In the genomic region with DNA sequence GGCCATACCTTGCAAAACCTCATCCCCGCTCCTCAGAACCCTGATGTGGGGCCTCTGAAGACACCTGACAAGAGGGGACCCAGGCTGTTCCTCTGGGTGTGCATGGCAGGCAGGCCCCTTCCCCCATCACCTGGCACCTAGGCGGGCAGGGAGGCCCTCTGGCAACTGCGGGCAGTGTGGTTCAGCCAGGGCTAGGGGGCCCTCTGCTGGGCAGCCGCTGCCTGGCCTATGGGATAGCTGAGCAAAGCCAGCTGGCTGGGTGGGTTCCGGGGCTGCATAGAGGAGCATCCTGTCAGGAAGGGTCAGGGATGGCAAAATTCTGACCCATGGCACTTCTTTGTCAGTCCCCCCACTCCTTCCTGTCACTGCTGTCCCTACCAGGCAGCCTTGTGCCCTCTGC, we compare ENCODE assay signal across 14 cellular contexts.
DNase-seq lines count a peak whose midpoint lies in the region; ATAC-seq and TF ChIP-seq lines count a peak whose summit lies in the region.
"Had no signal": no experiment of that assay in that cellular context is flagged by ENCODE, and none has a peak within 500 bp of the region (broad histone marks: within the 10 kb centered on the region; RNA-seq: fewer than 3 reads in every experiment).

No MANE protein-coding gene starts in this region.

- H3K27ac ChIP-seq in brain microvascular endothelial cell = no peak overlapping the region
- H3K27ac ChIP-seq: SK-N-MC had no signal

- H3K4me1 Mint-ChIP-seq in nephron progenitor cell = peaks cover 11% of the 10 kb centered on the region
- H3K4me1 Mint-ChIP-seq in immature natural killer cell = no peaks in the 10 kb centered on the region

- no peaks in the 10 kb centered on the region for H3K27me3 ChIP-seq in brain microvascular endothelial cell (replicated peaks)

- no peak overlapping the region for H3K4me3 Mint-ChIP-seq in nephron progenitor cell
- no peak overlapping the region for H3K4me3 Mint-ChIP-seq in immature natural killer cell
- H3K4me3 Mint-ChIP-seq: activated T-helper 1 cell treated with anti-CD3 and anti-CD28 coated beads, Interleukin-12 subunit alpha, Interleukin-12 subunit beta, Interleukin-2, Interleukin-4 antibody, amounts not matched to agents 30 ng/mL and 10 ng/mL and 1 ng/mL, durations not matched to agents 14 hours and 24 hours and 36 hours had no signal

- H3K4me3 ChIP-seq in brain microvascular endothelial cell (ENCODE audit: low read depth, low read length) = no peak overlapping the region
- H3K4me3 ChIP-seq: SK-N-MC had no signal

- H3K36me3 Mint-ChIP-seq in nephron progenitor cell (ENCODE audit: low read depth) = no peaks in the 10 kb centered on the region
- H3K36me3 Mint-ChIP-seq in immature natural killer cell = no peaks in the 10 kb centered on the region

- no peaks in the 10 kb centered on the region for H3K36me3 ChIP-seq in brain microvascular endothelial cell (replicated peaks)

- peak; percentile 19 for TF ChIP-seq CTCF in brain microvascular endothelial cell (IDR thresholded peaks at IDR 0.05; ENCODE audit: low read depth, low read length, missing control alignments)
- TF ChIP-seq CTCF in nephron progenitor cell (IDR thresholded peaks at IDR 0.05) = peak; percentile 41

- H3K9me3 Mint-ChIP-seq in nephron progenitor cell = peaks cover under 1% of the 10 kb centered on the region
- H3K9me3 Mint-ChIP-seq in immature natural killer cell = peaks cover 0 to under 1% (median 0%) of the 10 kb centered on the region in 6 donors

- ATAC-seq in activated CD4-positive, CD25-positive, alpha-beta regulatory T cell treated with anti-CD3 and anti-CD28 coated beads, Interleukin-2, amount 50 U/mL, for 24 hours = no peak
- ATAC-seq in GM18511 (IDR thresholded peaks at IDR 0.05; ENCODE audit: unreplicated experiment) = no peak

- H3K27me3 Mint-ChIP-seq in nephron progenitor cell (ENCODE audit: low read depth, poor library complexity) (peaks cover 29% of the 10 kb centered on the region), immature natural killer cell (ENCODE audit: low read depth in 3 of 3) (peaks cover 1 to 15% (median 12%) of the 10 kb centered on the region in 3 donors)

- in situ Hi-C loops in brain microvascular endothelial cell (cut with HindIII; ENCODE audit: low pct_ligation_motif_present, low sequenced_read_pairs) = no loop called here

- no peak overlapping the region for H3K27ac Mint-ChIP-seq in nephron progenitor cell
- no peak overlapping the region for H3K27ac Mint-ChIP-seq in immature natural killer cell
- H3K27ac Mint-ChIP-seq: activated T-helper 1 cell treated with anti-CD3 and anti-CD28 coated beads, Interleukin-12 subunit alpha, Interleukin-12 subunit beta, Interleukin-2, Interleukin-4 antibody, amounts not matched to agents 30 ng/mL and 10 ng/mL and 1 ng/mL, durations not matched to agents 14 hours and 24 hours and 36 hours had no signal

- DNase-seq in NCI-H345 (lab: John Stamatoyannopoulos, UW) (peak; percentile 13), NCI-H345 treated with DMSO at 0.1 percent for 48 hours (lab: John Stamatoyannopoulos, UW; ENCODE audit: unreplicated experiment) (no peak), HT-29 (ENCODE audit: low spot score) (peak; percentile 27), brain microvascular endothelial cell (no peak), nephron progenitor cell (peak; percentile 46), immature natural killer cell (no peak)
- DNase-seq: AML-193; dermis blood vessel endothelial cell; retina; stimulated activated naive CD4-positive, alpha-beta T cell had no signal

Comparison
In these comparisons a context has a peak if more than half of its experiments do, and no peak if none do; other contexts are left out.
1. DNase-seq: peak in NCI-H345 (single experiment), HT-29 (single experiment) and nephron progenitor cell (single experiment); none in NCI-H345 treated with DMSO at 0.1 percent for 48 hours (single experiment), brain microvascular endothelial cell (single experiment) and immature natural killer cell (0 of 3).